In the genomic region with DNA sequence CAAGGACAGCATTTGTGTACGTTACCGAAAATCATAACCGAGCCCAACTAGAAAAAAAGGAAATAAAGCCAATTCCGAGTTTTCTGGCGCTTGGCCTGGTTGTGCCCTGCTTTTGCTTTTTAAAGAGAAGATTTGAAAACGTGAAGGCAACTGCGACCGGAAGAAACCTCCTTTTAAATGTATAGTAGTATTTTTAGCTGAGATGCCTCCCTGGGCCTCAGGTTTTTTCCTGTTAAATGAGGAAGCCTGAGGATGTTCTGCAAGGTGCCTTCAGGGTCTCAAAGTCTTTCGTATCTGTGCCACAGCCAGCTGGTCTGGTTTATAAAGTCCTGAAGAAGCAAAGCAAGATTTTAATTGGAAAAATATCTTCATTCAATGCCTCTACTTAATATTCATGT, we compare ENCODE assay signal across 8 cellular contexts. TPM values are rescaled to one million over a fixed set of nuclear protein-coding genes. Genes with fewer than 3 reads are reported as not detected.
DNase-seq lines count a peak whose midpoint lies in the region; ATAC-seq and TF ChIP-seq lines count a peak whose summit lies in the region.

No MANE protein-coding gene starts in this region.

- no peak for TF ChIP-seq EP300 in Ishikawa (IDR thresholded peaks at IDR 0.05; ENCODE audit: borderline replicate concordance)

- peak overlapping the region; percentile 84 for H3K4me2 ChIP-seq in DOHH2 (ENCODE audit: low read length)

- peak overlapping the region; percentile 95 for H3K4me3 Mint-ChIP-seq in mesothelial cell of epicardium

- DNase-seq in brain microvascular endothelial cell (no peak), mesothelial cell of epicardium (ENCODE audit: low spot score in 2 of 2, unreplicated experiment in 2 of 2) (no peak), HEK293T (ENCODE audit: extremely low spot score) (no peak), KBM-7 (no peak)

- H3K27me3 Mint-ChIP-seq in mesothelial cell of epicardium (ENCODE audit: low read depth): peaks cover 21% of the 10 kb centered on the region

- ATAC-seq in GM21515 (IDR thresholded peaks at IDR 0.05; ENCODE audit: unreplicated experiment) (peak; percentile 24), esophagus mucosa (no peak)

- H3K79me2 ChIP-seq in DOHH2 (ENCODE audit: control insufficient read depth, low read length): peaks cover 10% of the 10 kb centered on the region

- H3K27ac Mint-ChIP-seq in mesothelial cell of epicardium: peak overlapping the region; percentile 96

- H3F3A ChIP-seq in DOHH2 (ENCODE audit: control insufficient read depth, insufficient read depth): no peaks in the 10 kb centered on the region

- H3K9me2 ChIP-seq in DOHH2 (replicated peaks; ENCODE audit: control insufficient read depth, low read length): no peaks in the 10 kb centered on the region

- peak overlapping the region; percentile 42 for H3K27ac ChIP-seq in DOHH2 (ENCODE audit: low read depth, low read length)
- H3K27ac ChIP-seq in brain microvascular endothelial cell: peak overlapping the region; percentile 77

- H4K20me1 ChIP-seq in DOHH2 (ENCODE audit: control insufficient read depth, insufficient read depth, low read depth, low read length): no peaks in the 10 kb centered on the region

- peaks cover 7% of the 10 kb centered on the region for H3K36me3 Mint-ChIP-seq in mesothelial cell of epicardium

- CTCF ChIA-PET in HEK293T (lab: Yijun Ruan, JAX): no interaction called here

- TF ChIP-seq RAD21 in Ishikawa (IDR thresholded peaks at IDR 0.05; ENCODE audit: low read depth): no peak

- H3K4me1 Mint-ChIP-seq in mesothelial cell of epicardium: peaks cover 30% of the 10 kb centered on the region

- H3K4me1 ChIP-seq in DOHH2 (ENCODE audit: control insufficient read depth, low read length): peaks cover 14% of the 10 kb centered on the region

- no peaks in the 10 kb centered on the region for H3K36me3 ChIP-seq in DOHH2 (ENCODE audit: control insufficient read depth, low read length)
- no peaks in the 10 kb centered on the region for H3K36me3 ChIP-seq in brain microvascular endothelial cell (replicated peaks)

- H3K9me3 Mint-ChIP-seq in mesothelial cell of epicardium: peaks cover 7% of the 10 kb centered on the region

- POLR2A ChIA-PET in HEK293T (lab: Yijun Ruan, JAX): interaction anchor here (0.6 to 1.1 kb wide), 6 partner anchors 8 to 45 kb away, joined by 3 to 7 read pairs (median 4); no protein-coding TSS in a partner anchor

- H3K27me3 ChIP-seq in DOHH2 (ENCODE audit: control insufficient read depth, low read length): no peaks in the 10 kb centered on the region
- no peaks in the 10 kb centered on the region for H3K27me3 ChIP-seq in brain microvascular endothelial cell (replicated peaks)

- TF ChIP-seq CTCF in DOHH2 (IDR thresholded peaks at IDR 0.05; ENCODE audit: low read depth, low read length, poor library complexity, severe bottlenecking): no peak
- no peak for TF ChIP-seq CTCF in brain microvascular endothelial cell (IDR thresholded peaks at IDR 0.05; ENCODE audit: low read depth, low read length, missing control alignments)
- no peak for TF ChIP-seq CTCF in mesothelial cell of epicardium (IDR thresholded peaks at IDR 0.05; ENCODE audit: unreplicated experiment)

- no peaks in the 10 kb centered on the region for H3K9me3 ChIP-seq in DOHH2 (ENCODE audit: control insufficient read depth, insufficient read depth, low read length)

- in situ Hi-C loops in brain microvascular endothelial cell (cut with HindIII; ENCODE audit: low pct_ligation_motif_present, low sequenced_read_pairs): no loop called here
- in situ Hi-C loops in KBM-7 (cut with MboI; ENCODE audit: low pct_unique_long_range_greater_than_20kb, low sequenced_read_pairs): no loop called here

- peak overlapping the region; percentile 91 for H3K4me3 ChIP-seq in DOHH2 (ENCODE audit: low read length)
- H3K4me3 ChIP-seq in brain microvascular endothelial cell (ENCODE audit: low read depth, low read length): peak overlapping the region; percentile 76

TF ChIP-seq in Ishikawa, 13 proteins besides CTCF, POLR2A, EP300 and RAD21:
- TF ChIP-seq EGR1 (IDR thresholded peaks at IDR 0.05) (no peak), TCF12 (IDR thresholded peaks at IDR 0.05; ENCODE audit: low read depth) (0 out of 2 replicates have a peak, but pooled peaks have one; percentile 11)

TF ChIP-seq in HEK293T, 16 proteins besides CTCF, POLR2A, EP300 and RAD21:
- TF ChIP-seq HDGF (IDR thresholded peaks at IDR 0.05; ENCODE audit: borderline replicate concordance): no peak
- TF ChIP-seq BHLHE40 (IDR thresholded peaks at IDR 0.05; ENCODE audit: borderline replicate concordance): no peak
- no peak for TF ChIP-seq ZNF384 (IDR thresholded peaks at IDR 0.05)
- TF ChIP-seq ARNT (IDR thresholded peaks at IDR 0.05): no peak
- no peak for TF ChIP-seq FOXA1 (IDR thresholded peaks at IDR 0.05)
- no peak for TF ChIP-seq LEF1 (IDR thresholded peaks at IDR 0.05; ENCODE audit: borderline replicate concordance)
- TF ChIP-seq SP1 (IDR thresholded peaks at IDR 0.05): no peak
TF ChIP-seq in HEK293T: peak in this region for 0.

RNA-seq across cellular contexts. Expression of gene ODF2L, which starts 0.4 kb away (rescaled TPM):
- 66.4 to 74.0 TPM (median 71.7 TPM) in 3 replicates for total RNA-seq in mesothelial cell of epicardium
- total RNA-seq in esophagus mucosa: 23.0 TPM

RNA-seq across cellular contexts. Expression of gene CLCA2, which starts 27.5 kb away (rescaled TPM):
- total RNA-seq in mesothelial cell of epicardium: 0.11 to 0.32 TPM in 2 of 3 replicates, not detected in the other
- total RNA-seq in esophagus mucosa: 357 TPM

Comparison
In these comparisons a context has a peak if more than half of its experiments do, and no peak if none do; other contexts are left out.
1. RNA of gene CLCA2, which starts 27.5 kb away (total RNA-seq): 357 TPM in esophagus mucosa (single experiment); 0.11 to 0.32 TPM in mesothelial cell of epicardium; every median in the first group is over 100 times any median in the second.